ENCODE assay signal across 9 cellular contexts in the genomic region with DNA sequence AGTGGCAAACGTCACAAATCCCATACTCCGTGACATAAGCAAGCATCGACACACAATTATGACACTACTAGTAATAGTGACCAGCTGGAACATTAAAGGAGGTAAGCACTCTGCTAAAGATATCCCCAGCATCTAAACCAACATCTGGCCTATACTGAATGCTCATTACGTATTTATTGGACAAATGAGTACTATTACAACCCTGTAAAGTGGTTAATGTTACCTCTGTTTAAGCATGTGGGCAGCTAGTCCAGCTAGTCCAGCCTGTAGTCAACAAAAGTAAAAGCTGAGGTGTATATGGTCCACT. TPM values are rescaled to one million over a fixed set of nuclear protein-coding genes. Genes with fewer than 3 reads are reported as not detected.
A peak's percentile ranks its signal among the peaks of the same experiment; 100 is the strongest.
DNase-seq lines count a peak whose midpoint lies in the region; ATAC-seq, FAIRE-seq and TF ChIP-seq lines count a peak whose summit lies in the region.
"Had no signal": no experiment of that assay in that cellular context is flagged by ENCODE, and none has a peak within 500 bp of the region (broad histone marks: within the 10 kb centered on the region; RNA-seq: fewer than 3 reads in every experiment).

No MANE protein-coding gene starts in this region.

- no peaks in the 10 kb centered on the region for H3K9me3 ChIP-seq in CD4-positive, alpha-beta T cell (ENCODE audit: control insufficient read depth, low read length)
- H3K9me3 ChIP-seq in astrocyte (ENCODE audit: insufficient read depth, low read depth, low read length), result no peaks in the 10 kb centered on the region

- peak; percentile 0 for TF ChIP-seq CTCF in CD4-positive, alpha-beta T cell (IDR thresholded peaks at IDR 0.05)
- TF ChIP-seq CTCF in astrocyte (IDR thresholded peaks at IDR 0.05; ENCODE audit: insufficient read depth, low read depth, low read length) (no peak), neural crest cell (conservative IDR thresholded peaks at IDR 0.05) (no peak)

- peak overlapping the region; percentile 98 for H3K4me3 Mint-ChIP-seq in CD4-positive, alpha-beta T cell
- H3K4me3 Mint-ChIP-seq in astrocyte (ENCODE audit: unreplicated experiment) (peak overlapping the region; percentile 95), neural crest cell (peak overlapping the region; percentile 95)

- DNase-seq in CD4-positive, alpha-beta T cell, result no peak
- DNase-seq in astrocyte (ENCODE audit: low read depth), result no peak
- no peak for DNase-seq in neural crest cell (ENCODE audit: low read depth, low spot score)
- DNase-seq in NCI-H1092 treated with DMSO at 0.1 percent for 48 hours (lab: John Stamatoyannopoulos, UW), result no peak
- no peak for DNase-seq in HPDE6-E6E7 (ENCODE audit: extremely low spot score)
- DNase-seq in NCI-H2107 (lab: John Stamatoyannopoulos, UW), result no peak

- peaks cover 6% of the 10 kb centered on the region for H3K36me3 Mint-ChIP-seq in CD4-positive, alpha-beta T cell (ENCODE audit: low read depth)
- H3K36me3 Mint-ChIP-seq in astrocyte (ENCODE audit: low read depth, unreplicated experiment), result no peaks in the 10 kb centered on the region
- H3K36me3 Mint-ChIP-seq in neural crest cell (ENCODE audit: low read depth), result no peaks in the 10 kb centered on the region

- peak overlapping the region; percentile 86 for H3K9ac ChIP-seq in astrocyte (ENCODE audit: low read length)

- intact Hi-C loops in CD4-positive, alpha-beta T cell (cut with DNase I, micrococcal nuclease), result loop anchor here (5.0 to 10.0 kb wide), 4 partner anchors 235 to 583 kb away; partner anchors contain the start of genes DYNLT3 (in 1 of the 2) and TSPAN7 (in 1 of the 2)

- POLR2A ChIA-PET in CD4-positive, alpha-beta T cell (lab: Charles Lee), result interaction anchor here (0.8 to 1.1 kb wide), 5 partner anchors 11 to 547 kb away, joined by 3 to 4 read pairs (median 3); no protein-coding TSS in a partner anchor

- ATAC-seq in CD4-positive, alpha-beta T cell (ENCODE audit: poor library complexity), result no peak
- ATAC-seq in HG02981 (IDR thresholded peaks at IDR 0.05; ENCODE audit: unreplicated experiment) (peak; percentile 2), GM19023 (IDR thresholded peaks at IDR 0.05; ENCODE audit: unreplicated experiment) (no peak)

- H3K4me2 ChIP-seq in astrocyte (ENCODE audit: low read length), result peak overlapping the region; percentile 81

- no peaks in the 10 kb centered on the region for H3K79me2 ChIP-seq in astrocyte (ENCODE audit: insufficient read depth, low read length)

- H3K27me3 ChIP-seq in CD4-positive, alpha-beta T cell (ENCODE audit: control insufficient read depth, insufficient read depth, low read length), result no peaks in the 10 kb centered on the region
- no peaks in the 10 kb centered on the region for H3K27me3 ChIP-seq in astrocyte (ENCODE audit: insufficient read depth, low read length)

- peak overlapping the region; percentile 64 for H3K4me3 ChIP-seq in astrocyte (ENCODE audit: insufficient read depth, low read depth, low read length)

- H3K4me1 ChIP-seq in astrocyte (ENCODE audit: insufficient read depth, low read length), result peaks cover 3% of the 10 kb centered on the region

- peak overlapping the region; percentile 87 for H2AFZ ChIP-seq in astrocyte (ENCODE audit: low read depth, low read length)

- peak overlapping the region; percentile 73 for H3K27ac ChIP-seq in CD4-positive, alpha-beta T cell (ENCODE audit: low read depth, low read length)
- no peak overlapping the region for H3K27ac ChIP-seq in astrocyte (ENCODE audit: low read depth, low read length)

- peak overlapping the region; percentile 88 for H3K27ac Mint-ChIP-seq in CD4-positive, alpha-beta T cell
- H3K27ac Mint-ChIP-seq in astrocyte (ENCODE audit: unreplicated experiment) (peak overlapping the region; percentile 94), neural crest cell (ENCODE audit: unreplicated experiment) (no peak overlapping the region)

- no peaks in the 10 kb centered on the region for H4K20me1 ChIP-seq in astrocyte (ENCODE audit: insufficient read depth, low read length)

- peaks cover 29% of the 10 kb centered on the region for H3K4me1 Mint-ChIP-seq in CD4-positive, alpha-beta T cell (ENCODE audit: low read depth)
- H3K4me1 Mint-ChIP-seq in astrocyte (ENCODE audit: low read depth, unreplicated experiment) (no peaks in the 10 kb centered on the region), neural crest cell (peaks cover 16% of the 10 kb centered on the region)

- CTCF ChIA-PET in CD4-positive, alpha-beta T cell (lab: Charles Lee), result interaction anchor here (0.5 to 2.3 kb wide), 4 partner anchors 20 to 582 kb away, joined by 3 to 11 read pairs (median 6); no protein-coding TSS in a partner anchor

- no peaks in the 10 kb centered on the region for H3K27me3 Mint-ChIP-seq in CD4-positive, alpha-beta T cell
- H3K27me3 Mint-ChIP-seq in astrocyte (ENCODE audit: low read depth, unreplicated experiment), result no peaks in the 10 kb centered on the region
- H3K27me3 Mint-ChIP-seq in neural crest cell (ENCODE audit: low read depth), result no peaks in the 10 kb centered on the region

- no peak for FAIRE-seq in astrocyte (lab: Jason Lieb, UNC)

- no peaks in the 10 kb centered on the region for H3K9me3 Mint-ChIP-seq in CD4-positive, alpha-beta T cell
- H3K9me3 Mint-ChIP-seq in astrocyte (ENCODE audit: unreplicated experiment), result no peaks in the 10 kb centered on the region
- peaks cover 4% of the 10 kb centered on the region for H3K9me3 Mint-ChIP-seq in neural crest cell

- H3K36me3 ChIP-seq in astrocyte (ENCODE audit: insufficient read depth, low read length), result no peaks in the 10 kb centered on the region

RNA-seq across cellular contexts. Expression of gene RPGR, which starts 0.4 kb away (rescaled TPM):
- total RNA-seq in CD4-positive, alpha-beta T cell, result 10 to 100 TPM; 17.1 to 18.2 TPM
- 6.2 and 6.3 TPM in 2 replicates for total RNA-seq in astrocyte
- total RNA-seq in neural crest cell, result 9.1 and 9.2 TPM in 2 replicates

RNA-seq across cellular contexts. Expression of gene OTC, which starts 24.7 kb away (rescaled TPM):
- total RNA-seq in CD4-positive, alpha-beta T cell, result not detected
- total RNA-seq in astrocyte (not detected in 2 replicates), neural crest cell (0.14 TPM in 1 of 2 replicates, not detected in the other)
- total RNA-seq: T-helper 2 cell treated with Interferon-gamma antibody and Interleukin-4, amounts not matched to agents 100 ng/mL and 5 ng/mL, for 36 hours had no signal
